15 cellular contexts compared by ENCODE assay signal in genomic region chr3:53998980-53999379, GRCh38.
DNase-seq lines count a peak whose midpoint lies in the region; ATAC-seq and TF ChIP-seq lines count a peak whose summit lies in the region.
"Had no signal": no experiment of that assay in that cellular context is flagged by ENCODE, and none has a peak within 500 bp of the region (broad histone marks: within the 10 kb centered on the region; RNA-seq: fewer than 3 reads in every experiment).

No MANE protein-coding gene starts in this region.

- no peaks in the 10 kb centered on the region for H3K4me1 Mint-ChIP-seq in neural progenitor cell

- H3F3A ChIP-seq in neural progenitor cell (ENCODE audit: low read depth): no peaks in the 10 kb centered on the region

- H3K79me2 ChIP-seq in neural progenitor cell (ENCODE audit: low read depth): no peaks in the 10 kb centered on the region

- H3K36me3 ChIP-seq in right atrium auricular region (no peaks in the 10 kb centered on the region), mucosa of descending colon (ENCODE audit: low read depth) (no peaks in the 10 kb centered on the region), neural progenitor cell (no peaks in the 10 kb centered on the region)
- H3K36me3 ChIP-seq: BE2C had no signal

- H3K27me3 ChIP-seq in right atrium auricular region: no peaks in the 10 kb centered on the region
- H3K27me3 ChIP-seq in neural progenitor cell: no peaks in the 10 kb centered on the region
- H3K27me3 ChIP-seq: BE2C had no signal

- H3K4me1 ChIP-seq in right atrium auricular region (peaks cover 0 to 7% of the 10 kb centered on the region in 2 donors), mucosa of descending colon (ENCODE audit: low read depth) (no peaks in the 10 kb centered on the region), neural progenitor cell (no peaks in the 10 kb centered on the region)
- H3K4me1 ChIP-seq: BE2C, Caco-2 had no signal

- H3K9ac ChIP-seq in neural progenitor cell: no peak overlapping the region

- intact Hi-C loops in Right ventricle myocardium inferior (cut with DNase I) (loop anchor here (5.0 kb wide), 1 partner anchor 123 kb away; the partner anchor contains the start of gene CACNA2D3), left cardiac atrium (cut with DNase I) (no loop called here), mucosa of descending colon (cut with DNase I, micrococcal nuclease) (no loop called here)

- H2AFZ ChIP-seq in neural progenitor cell (replicated peaks): no peak overlapping the region

- no peak overlapping the region for H3K27ac Mint-ChIP-seq in neural progenitor cell
- H3K27ac Mint-ChIP-seq: CD4-positive, CD25-positive, alpha-beta regulatory T cell had no signal

- no peaks in the 10 kb centered on the region for H3K9me3 Mint-ChIP-seq in neural progenitor cell
- H3K9me3 Mint-ChIP-seq: CD4-positive, CD25-positive, alpha-beta regulatory T cell had no signal

- no peak overlapping the region for H3K4me2 ChIP-seq in neural progenitor cell

- peak; percentile 72 for ATAC-seq in Right ventricle myocardium inferior
- peak; percentile 34 to 57 for ATAC-seq in left cardiac atrium
- peak; percentile 71 for ATAC-seq in left lobe of liver
- ATAC-seq in mucosa of descending colon: no peak

- DNase-seq in Right ventricle myocardium inferior (ENCODE audit: missing footprints) (no peak), right atrium auricular region (ENCODE audit: low spot score) (no peak), left cardiac atrium (no peak), left lobe of liver (ENCODE audit: low spot score) (no peak), mucosa of descending colon (no peak), SHP77 (lab: John Stamatoyannopoulos, UW) (no peak), neural progenitor cell (ENCODE audit: low spot score) (no peak)
- DNase-seq: 8988T; BE2C; Caco-2; CD4-positive, CD25-positive, alpha-beta regulatory T cell; GDM1; GOT3; H7 had no signal

- TF ChIP-seq CTCF in right atrium auricular region (IDR thresholded peaks at IDR 0.05): no peak
- no peak for TF ChIP-seq CTCF in VCaP (conservative IDR thresholded peaks at IDR 0.05)
- TF ChIP-seq CTCF in mucosa of descending colon (IDR thresholded peaks at IDR 0.05): no peak
- no peak for TF ChIP-seq CTCF in neural progenitor cell (IDR thresholded peaks at IDR 0.05)

- H3K36me3 Mint-ChIP-seq in neural progenitor cell: no peaks in the 10 kb centered on the region
- H3K36me3 Mint-ChIP-seq: CD4-positive, CD25-positive, alpha-beta regulatory T cell had no signal

- H3K27ac ChIP-seq in right atrium auricular region: no peak overlapping the region
- peak overlapping the region; percentile 28; the same call in 1 of the 2 replicates for H3K27ac ChIP-seq in VCaP
- no peak overlapping the region for H3K27ac ChIP-seq in neural progenitor cell

- H3K4me3 Mint-ChIP-seq in neural progenitor cell: no peak overlapping the region
- H3K4me3 Mint-ChIP-seq: CD4-positive, CD25-positive, alpha-beta regulatory T cell had no signal

- H3K9me3 ChIP-seq in right atrium auricular region (no peaks in the 10 kb centered on the region), mucosa of descending colon (no peaks in the 10 kb centered on the region), neural progenitor cell (ENCODE audit: low read depth) (no peaks in the 10 kb centered on the region)
- H3K9me3 ChIP-seq: BE2C, Caco-2 had no signal

- no peaks in the 10 kb centered on the region for H4K20me1 ChIP-seq in neural progenitor cell (ENCODE audit: low read depth)

- H3K27me3 Mint-ChIP-seq in neural progenitor cell (ENCODE audit: insufficient read depth, low read depth): peaks cover 2% of the 10 kb centered on the region

- no peak overlapping the region for H3K4me3 ChIP-seq in right atrium auricular region
- no peak overlapping the region for H3K4me3 ChIP-seq in mucosa of descending colon
- H3K4me3 ChIP-seq in neural progenitor cell: no peak overlapping the region
